In the genomic region with DNA sequence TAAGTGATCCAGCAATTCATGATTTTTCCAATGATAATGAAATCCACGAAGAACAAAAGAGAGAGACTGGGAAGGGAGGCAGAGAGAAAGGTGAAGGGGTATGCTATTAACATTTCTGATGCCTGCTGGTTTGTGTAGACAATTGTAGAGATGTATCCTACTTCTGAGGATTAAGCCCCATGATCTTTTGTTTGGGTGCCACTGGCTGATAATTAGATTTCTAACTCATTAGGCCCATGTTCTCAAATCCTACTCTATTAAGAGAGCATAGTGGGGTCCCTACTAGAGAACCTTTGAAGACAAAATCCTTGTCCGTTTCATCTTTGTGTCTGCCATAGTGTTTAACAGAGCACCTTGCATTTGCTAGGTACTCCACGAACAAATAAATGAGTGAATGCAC, we compare ENCODE assay signal across 28 cellular contexts.
"Had no signal": no experiment of that assay in that cellular context is flagged by ENCODE, and none has a peak within 500 bp of the region (broad histone marks: within the 10 kb centered on the region; RNA-seq: fewer than 3 reads in every experiment).

No MANE protein-coding gene starts in this region.

- H3K9me3 ChIP-seq: colonic mucosa, esophagus squamous epithelium, heart right ventricle, left lung, lower lobe of right lung, mucosa of descending colon, right lobe of liver, upper lobe of left lung, vagina had no signal

- FAIRE-seq: endometrium had no signal

- DNase-seq: activated B cell treated with CpG ODN at 0.5 μM for 24 hours; activated CD4-positive, alpha-beta T cell treated with anti-CD3 and anti-CD28 coated beads for 36 hours; activated CD8-positive, alpha-beta memory T cell treated with anti-CD3 and anti-CD28 coated beads, Interleukin-2, amount 10 ng/mL, durations not matched to agents 7 days and 5 days; activated CD8-positive, alpha-beta T cell treated with anti-CD3 and anti-CD28 coated beads, Interleukin-2, amount 10 ng/mL, durations not matched to agents 7 days and 5 days; activated naive CD4-positive, alpha-beta T cell; activated T-cell treated with anti-CD3 and anti-CD28 coated beads, Interleukin-2, amount 50 U/mL, for 72 hours; anterior cingulate cortex; cerebellar nuclear complex; colonic mucosa; effector CD8-positive, alpha-beta T cell; esophagus squamous epithelium; foreskin melanocyte; heart right ventricle; left lung; lower lobe of right lung; mucosa of descending colon; posterior cingulate gyrus; right lobe of liver; stimulated activated CD4-positive, alpha-beta T cell treated with anti-CD3 and anti-CD28 coated beads, Interleukin-4, amount 100 ng/mL, for 1 hour; stimulated activated naive CD8-positive, alpha-beta T cell treated with anti-CD3 and anti-CD28 coated beads, Interleukin-15, Interleukin-2, amounts not matched to agents 100 U/mL and 50 U/mL, for 24 hours; T-helper 1 cell; upper lobe of left lung had no signal

- H3K27ac Mint-ChIP-seq: activated CD4-positive, alpha-beta T cell treated with anti-CD3 and anti-CD28 coated beads for 36 hours; activated CD8-positive, alpha-beta memory T cell treated with anti-CD3 and anti-CD28 coated beads, Interleukin-2, amount 10 ng/mL, durations not matched to agents 7 days and 5 days; activated CD8-positive, alpha-beta T cell treated with anti-CD3 and anti-CD28 coated beads, Interleukin-2, amount 10 ng/mL, durations not matched to agents 7 days and 5 days; activated naive CD4-positive, alpha-beta T cell treated with anti-CD3 and anti-CD28 coated beads, Interleukin-2, amount 50 U/mL, for 72 hours; activated T-cell treated with anti-CD3 and anti-CD28 coated beads, Interleukin-2, amount 50 U/mL, for 72 hours; T-helper 2 cell treated with Interferon-gamma antibody and Interleukin-4, amounts not matched to agents 5 μg/mL and 100 μg/mL, for 36 hours had no signal

- H3K27ac ChIP-seq: cardiac muscle cell, colonic mucosa, epithelial cell of prostate, esophagus squamous epithelium, left lung, lower lobe of right lung, right lobe of liver, upper lobe of left lung, vagina had no signal

- H3K4me3 Mint-ChIP-seq: activated B cell treated with CpG ODN at 0.5 μM for 24 hours; activated CD4-positive, alpha-beta T cell treated with anti-CD3 and anti-CD28 coated beads for 36 hours; activated CD8-positive, alpha-beta memory T cell treated with anti-CD3 and anti-CD28 coated beads, Interleukin-2, amount 10 ng/mL, durations not matched to agents 7 days and 5 days; activated CD8-positive, alpha-beta T cell treated with anti-CD3 and anti-CD28 coated beads, Interleukin-2, amount 10 ng/mL, durations not matched to agents 7 days and 5 days; activated T-cell treated with anti-CD3 and anti-CD28 coated beads, Interleukin-2, amount 50 U/mL, for 72 hours; T-helper 2 cell treated with Interferon-gamma antibody and Interleukin-4, amounts not matched to agents 5 μg/mL and 100 μg/mL, for 36 hours had no signal

- H3K9me3 Mint-ChIP-seq: activated B cell treated with CpG ODN at 0.5 μM for 24 hours; activated naive CD4-positive, alpha-beta T cell treated with anti-CD3 and anti-CD28 coated beads, Interleukin-2, amount 50 U/mL, for 72 hours; activated T-cell treated with anti-CD3 and anti-CD28 coated beads, Interleukin-2, amount 50 U/mL, for 72 hours; T-helper 2 cell treated with Interferon-gamma antibody and Interleukin-4, amounts not matched to agents 5 μg/mL and 100 μg/mL, for 36 hours had no signal

- H3K4me3 ChIP-seq: cardiac muscle cell, colonic mucosa, esophagus squamous epithelium, heart right ventricle, left lung, lower lobe of right lung, mucosa of descending colon, right lobe of liver, upper lobe of left lung, vagina had no signal

- H3K4me1 ChIP-seq: colonic mucosa had no signal

- H3K27me3 Mint-ChIP-seq: activated B cell treated with CpG ODN at 0.5 μM for 24 hours had no signal

- H3K36me3 ChIP-seq: cardiac muscle cell, colonic mucosa, esophagus squamous epithelium, heart right ventricle, left lung, lower lobe of right lung, right lobe of liver, upper lobe of left lung, vagina had no signal

- ATAC-seq: activated CD4-positive, alpha-beta T cell treated with anti-CD3 and anti-CD28 coated beads for 36 hours; activated CD8-positive, alpha-beta memory T cell treated with anti-CD3 and anti-CD28 coated beads, Interleukin-2, amount 10 ng/mL, durations not matched to agents 7 days and 5 days; activated CD8-positive, alpha-beta T cell treated with anti-CD3 and anti-CD28 coated beads, Interleukin-2, amount 10 ng/mL, durations not matched to agents 7 days and 5 days; activated naive CD4-positive, alpha-beta T cell treated with anti-CD3 and anti-CD28 coated beads, Interleukin-2, amount 50 U/mL, for 72 hours; activated T-cell treated with anti-CD3 and anti-CD28 coated beads, Interleukin-2, amount 50 U/mL, for 72 hours; heart right ventricle; left lung; lower lobe of right lung; mucosa of descending colon; right lobe of liver; stimulated activated naive CD8-positive, alpha-beta T cell treated with anti-CD3 and anti-CD28 coated beads, Interleukin-15, Interleukin-2, amounts not matched to agents 100 U/mL and 50 U/mL, for 24 hours had no signal

- H3K27me3 ChIP-seq: cardiac muscle cell, colonic mucosa, esophagus squamous epithelium, heart right ventricle, right lobe of liver, upper lobe of left lung, vagina had no signal
